Comparison of ENCODE assay signal across 24 cellular contexts in the genomic region with DNA sequence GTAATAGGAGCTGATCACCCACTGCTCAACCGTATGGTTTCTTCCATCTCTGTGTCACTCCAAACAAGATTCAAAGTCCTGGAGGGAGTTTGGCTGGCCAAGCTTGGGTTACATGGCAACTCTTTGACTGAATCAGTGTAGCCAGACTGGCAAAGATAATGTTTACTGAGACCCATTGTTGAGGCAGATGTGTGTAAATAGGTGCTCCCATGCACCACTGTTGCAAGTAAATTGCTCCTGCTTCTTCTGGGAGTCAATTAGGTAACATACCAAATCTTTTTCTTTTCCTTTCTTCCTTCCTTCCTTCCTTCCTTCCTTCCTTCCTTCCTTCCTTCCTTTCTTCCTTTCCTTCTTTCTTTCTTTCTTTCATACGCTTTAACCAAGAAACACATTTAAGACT.
"Had no signal": no experiment of that assay in that cellular context is flagged by ENCODE, and none has a peak within 500 bp of the region (broad histone marks: within the 10 kb centered on the region; RNA-seq: fewer than 3 reads in every experiment).

No MANE protein-coding gene starts in this region.

- H3K27ac Mint-ChIP-seq: activated CD8-positive, alpha-beta T cell treated with anti-CD3 and anti-CD28 coated beads, Interleukin-2, amount 10 ng/mL, durations not matched to agents 7 days and 5 days; activated naive CD4-positive, alpha-beta T cell treated with anti-CD3 and anti-CD28 coated beads, Interleukin-2, amount 10 ng/mL, durations not matched to agents 7 days and 5 days; activated naive CD8-positive, alpha-beta T cell treated with anti-CD3 and anti-CD28 coated beads, Interleukin-2, amount 10 ng/mL, durations not matched to agents 7 days and 5 days; activated T-cell treated with anti-CD3 and anti-CD28 coated beads, Interleukin-2, amount 50 U/mL, for 72 hours; activated T-helper 2 cell treated with anti-CD3 and anti-CD28 coated beads, Interferon-gamma antibody, Interleukin-2, Interleukin-4, amounts not matched to agents 10 μg/mL and 5 μg/mL and 100 μg/mL, durations not matched to agents 14 hours and 24 hours and 36 hours; T-helper 1 cell treated with Interleukin-12 subunit alpha and Interleukin-12 subunit beta and Interleukin-4 antibody, amounts not matched to agents 30 μg/mL and 1 μg/mL, for 36 hours had no signal

- H3K4me3 ChIP-seq: adrenal gland, breast epithelium, SJSA1 had no signal

- H3K4me2 ChIP-seq: KMS-11 had no signal

- DNase-seq: activated CD4-positive, alpha-beta T cell treated with anti-CD3 and anti-CD28 coated beads for 4 hours; activated CD8-positive, alpha-beta T cell treated with anti-CD3 and anti-CD28 coated beads, Interleukin-2, amount 10 ng/mL, durations not matched to agents 7 days and 5 days; activated gamma-delta T cell treated with Interleukin-2 at 50 U/mL for 16 hours; activated naive CD4-positive, alpha-beta T cell treated with anti-CD3 and anti-CD28 coated beads, Interleukin-2, amount 10 ng/mL, durations not matched to agents 7 days and 5 days; activated naive CD8-positive, alpha-beta T cell treated with anti-CD3 and anti-CD28 coated beads, Interleukin-2, amount 10 ng/mL, durations not matched to agents 7 days and 5 days; activated T-cell treated with anti-CD3 and anti-CD28 coated beads, Interleukin-2, amount 50 U/mL, for 72 hours; adrenal gland; anterior cingulate cortex; caudate nucleus; MV-4-11; NCI-H1092 treated with DMSO at 0.1 percent for 48 hours; NCI-H1417 treated with DMSO at 0.1 percent for 48 hours; NCI-H1694; NCI-H2029; NCI-H2107; NCI-H524; PC-3; SHP77 had no signal

- H3K27ac ChIP-seq: adrenal gland, breast epithelium, KMS-11, SJSA1 had no signal

- H3K27me3 ChIP-seq: adrenal gland, breast epithelium had no signal

- H3K9me3 Mint-ChIP-seq: activated T-cell treated with anti-CD3 and anti-CD28 coated beads, Interleukin-2, amount 50 U/mL, for 72 hours; activated T-helper 2 cell treated with anti-CD3 and anti-CD28 coated beads, Interferon-gamma antibody, Interleukin-2, Interleukin-4, amounts not matched to agents 10 μg/mL and 5 μg/mL and 100 μg/mL, durations not matched to agents 14 hours and 24 hours and 36 hours; T-helper 1 cell treated with Interleukin-12 subunit alpha and Interleukin-12 subunit beta and Interleukin-4 antibody, amounts not matched to agents 30 μg/mL and 1 μg/mL, for 36 hours had no signal

- H3K36me3 ChIP-seq: adrenal gland, breast epithelium, SJSA1 had no signal

- H3K4me1 ChIP-seq: adrenal gland, breast epithelium, SJSA1 had no signal

- H3K4me3 Mint-ChIP-seq: activated CD8-positive, alpha-beta T cell treated with anti-CD3 and anti-CD28 coated beads, Interleukin-2, amount 10 ng/mL, durations not matched to agents 7 days and 5 days; activated naive CD4-positive, alpha-beta T cell treated with anti-CD3 and anti-CD28 coated beads, Interleukin-2, amount 10 ng/mL, durations not matched to agents 7 days and 5 days; activated naive CD8-positive, alpha-beta T cell treated with anti-CD3 and anti-CD28 coated beads, Interleukin-2, amount 10 ng/mL, durations not matched to agents 7 days and 5 days; activated T-cell treated with anti-CD3 and anti-CD28 coated beads, Interleukin-2, amount 50 U/mL, for 72 hours; T-helper 1 cell treated with Interleukin-12 subunit alpha and Interleukin-12 subunit beta and Interleukin-4 antibody, amounts not matched to agents 30 μg/mL and 1 μg/mL, for 36 hours had no signal

- ATAC-seq: activated CD4-positive, CD25-positive, alpha-beta regulatory T cell treated with anti-CD3 and anti-CD28 coated beads, Interleukin-2, amount 50 U/mL, for 24 hours; activated CD8-positive, alpha-beta T cell treated with anti-CD3 and anti-CD28 coated beads, Interleukin-2, amount 10 ng/mL, durations not matched to agents 7 days and 5 days; activated T-cell treated with anti-CD3 and anti-CD28 coated beads, Interleukin-2, amount 50 U/mL, for 72 hours; PC-3 had no signal

- H3K36me3 Mint-ChIP-seq: activated naive CD4-positive, alpha-beta T cell treated with anti-CD3 and anti-CD28 coated beads, Interleukin-2, amount 10 ng/mL, durations not matched to agents 7 days and 5 days had no signal

- H3K9ac ChIP-seq: KMS-11 had no signal

- H3K9me3 ChIP-seq: adrenal gland, breast epithelium, SJSA1 had no signal
